10 cellular contexts compared by ENCODE assay signal in the genomic region with DNA sequence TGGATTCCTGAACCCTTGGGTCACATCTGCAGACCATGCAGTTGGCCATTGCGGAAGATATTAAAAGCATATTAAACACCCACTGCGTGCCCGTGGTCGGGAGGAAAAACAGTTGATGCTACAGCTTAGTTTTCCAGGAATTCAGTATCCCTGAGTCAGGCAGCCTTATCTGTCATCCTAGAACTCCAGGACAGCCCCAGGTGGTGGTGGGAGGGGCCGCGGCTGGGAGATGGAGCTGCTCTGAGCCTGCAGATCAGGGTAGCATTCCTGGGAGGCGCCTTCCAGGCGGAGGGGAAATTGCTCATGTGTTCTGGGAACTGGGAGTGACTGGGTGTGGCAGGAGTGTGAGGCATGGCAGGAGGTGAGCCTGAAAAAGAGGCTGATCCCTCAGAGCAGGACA.
DNase-seq lines count a peak whose midpoint lies in the region; ATAC-seq and TF ChIP-seq lines count a peak whose summit lies in the region.
"Had no signal": no experiment of that assay in that cellular context is flagged by ENCODE, and none has a peak within 500 bp of the region (broad histone marks: within the 10 kb centered on the region; RNA-seq: fewer than 3 reads in every experiment).

No MANE protein-coding gene starts in this region.

- peak; percentile 70 for ATAC-seq in lung (ENCODE audit: insufficient read depth, low FRiP score)
- ATAC-seq: CD8-positive, alpha-beta T cell had no signal

- peaks cover 4 to 11% of the 10 kb centered on the region in 2 donors for H3K4me1 ChIP-seq in lung (ENCODE audit: control insufficient read depth in 2 of 2, insufficient read depth in 2 of 2, low read length in 2 of 2)

- H3K4me3 ChIP-seq in AG10803 (ENCODE audit: low read length), result no peak overlapping the region
- H3K4me3 ChIP-seq in lung, result no peak overlapping the region

- WGBS in lung, 2 donors, result 65 to 67% methylated on average over 8 of the region's 8 CpGs

- intact Hi-C loops in dendritic cell treated with granulocyte-macrophage colony-stimulating factor and Interleukin-4, amounts not matched to agents 40 ng/mL and 50 ng/mL, for 4 days (cut with micrococcal nuclease), result loop anchor here (10.0 kb wide), 1 partner anchor 71 kb away; no protein-coding TSS in a partner anchor

- TF ChIP-seq CTCF in AG10803 (conservative IDR thresholded peaks at IDR 0.05; ENCODE audit: low read length) (no peak), lung (IDR thresholded peaks at IDR 0.05; ENCODE audit: control extremely low read depth, extremely low read depth) (no peak), GM20000 (IDR thresholded peaks at IDR 0.05; ENCODE audit: extremely low read depth, missing control alignments) (no peak)

- peak overlapping the region; percentile 81 for H3K27ac Mint-ChIP-seq in dendritic cell treated with granulocyte-macrophage colony-stimulating factor and Interleukin-4, amounts not matched to agents 40 ng/mL and 50 ng/mL, for 4 days
- H3K27ac Mint-ChIP-seq: CD8-positive, alpha-beta T cell had no signal

- no peaks in the 10 kb centered on the region for H3K27me3 ChIP-seq in lung (ENCODE audit: control insufficient read depth, insufficient read depth)

- H3K36me3 Mint-ChIP-seq in dendritic cell treated with granulocyte-macrophage colony-stimulating factor and Interleukin-4, amounts not matched to agents 40 ng/mL and 50 ng/mL, for 4 days (ENCODE audit: low read depth), result peaks cover 13% of the 10 kb centered on the region

- no peaks in the 10 kb centered on the region for H3K9me3 Mint-ChIP-seq in dendritic cell treated with granulocyte-macrophage colony-stimulating factor and Interleukin-4, amounts not matched to agents 40 ng/mL and 50 ng/mL, for 4 days
- H3K9me3 Mint-ChIP-seq: CD8-positive, alpha-beta T cell had no signal

- H3K4me3 Mint-ChIP-seq in dendritic cell treated with granulocyte-macrophage colony-stimulating factor and Interleukin-4, amounts not matched to agents 40 ng/mL and 50 ng/mL, for 4 days, result no peak overlapping the region
- H3K4me3 Mint-ChIP-seq: CD8-positive, alpha-beta T cell had no signal

- no peaks in the 10 kb centered on the region for H3K27me3 Mint-ChIP-seq in dendritic cell treated with granulocyte-macrophage colony-stimulating factor and Interleukin-4, amounts not matched to agents 40 ng/mL and 50 ng/mL, for 4 days

- no peaks in the 10 kb centered on the region for H3K36me3 ChIP-seq in lung (ENCODE audit: control insufficient read depth in 2 of 2, insufficient read depth in 2 of 2, low read length in 2 of 2)

- H3K4me1 Mint-ChIP-seq in dendritic cell treated with granulocyte-macrophage colony-stimulating factor and Interleukin-4, amounts not matched to agents 40 ng/mL and 50 ng/mL, for 4 days (ENCODE audit: low read depth), result peaks cover 42% of the 10 kb centered on the region

- peak overlapping the region in 1 of 2 donors; percentile 53 for H3K27ac ChIP-seq in lung (ENCODE audit: low read depth in 1 of 2, low read length in 1 of 2)

- DNase-seq in AG10803 (ENCODE audit: low read depth) (peak; percentile 36), HuH-7.5 (ENCODE audit: low spot score) (peak; percentile 34), lung (ENCODE audit: low spot score) (peak; percentile 49), dedifferentiated amniotic fluid mesenchymal stem cell (ENCODE audit: extremely low spot score) (no peak), GM20000 (ENCODE audit: low spot score) (no peak), NCI-H446 (lab: John Stamatoyannopoulos, UW) (no peak)
- no peak for DNase-seq in stimulated activated CD4-positive, alpha-beta T cell treated with anti-CD3 and anti-CD28 coated beads, Interleukin-2, amount 100 ng/mL, for 48 hours
- DNase-seq: CD8-positive, alpha-beta T cell; stimulated activated CD4-positive, alpha-beta T cell treated with anti-CD3 and anti-CD28 coated beads, Interleukin-4, amount 100 ng/mL, for 1 hour had no signal

- no peaks in the 10 kb centered on the region for H3K9me3 ChIP-seq in lung (ENCODE audit: control insufficient read depth in 2 of 2, insufficient read depth in 1 of 2, low read length in 1 of 2)

Comparison
In these comparisons a context has a peak if more than half of its experiments do, and no peak if none do; other contexts are left out.
1. DNase-seq: peak in AG10803 (single experiment), HuH-7.5 (single experiment) and lung (single experiment); none in dedifferentiated amniotic fluid mesenchymal stem cell (single experiment), GM20000 (single experiment), NCI-H446 (0 of 2) and stimulated activated CD4-positive, alpha-beta T cell treated with anti-CD3 and anti-CD28 coated beads, Interleukin-2, amount 100 ng/mL, for 48 hours (0 of 2).